ENCODE assay signal across 25 cellular contexts in genomic region chr15:62883938-62884479, GRCh38.
DNase-seq lines count a peak whose midpoint lies in the region; ATAC-seq, FAIRE-seq and TF ChIP-seq lines count a peak whose summit lies in the region.
"Had no signal": no experiment of that assay in that cellular context is flagged by ENCODE, and none has a peak within 500 bp of the region (broad histone marks: within the 10 kb centered on the region; RNA-seq: fewer than 3 reads in every experiment).

No MANE protein-coding gene starts in this region.

- TF ChIP-seq EP300 in stomach (IDR thresholded peaks at IDR 0.05) = no peak

- TF ChIP-seq POLR2A in stomach (IDR thresholded peaks at IDR 0.05) = peak in 1 of 4 donors; percentile 19

- H3K36me3 Mint-ChIP-seq in osteocyte (ENCODE audit: unreplicated experiment) = no peaks in the 10 kb centered on the region
- H3K36me3 Mint-ChIP-seq: natural killer cell treated with Interleukin-12 subunit alpha and Interleukin-12 subunit beta and Interleukin-15 and Interleukin-18, amount 100 ng/mL, for 72 hours had no signal

- FAIRE-seq in G401.6 (lab: Jason Lieb, UNC) = peak; percentile 99
- no peak for FAIRE-seq in small intestine (lab: Jason Lieb, UNC)

- H3K27me3 Mint-ChIP-seq in osteocyte (ENCODE audit: unreplicated experiment) = no peaks in the 10 kb centered on the region

- H3K27me3 ChIP-seq in stomach = no peaks in the 10 kb centered on the region
- no peaks in the 10 kb centered on the region for H3K27me3 ChIP-seq in small intestine (ENCODE audit: control insufficient read depth in 2 of 2, insufficient read depth in 2 of 2, low read length in 2 of 2)
- H3K27me3 ChIP-seq: BLaER1 treated with 17β-estradiol and CSF1 and Interleukin-3, amounts not matched to agents 10 nM and 100 nM; upper lobe of left lung had no signal

- WGBS in stomach, 5 donors = 64 to 83% (median 77%) methylated on average over 7 of the region's 7 CpGs
- 75 to 86% (median 81%) methylated on average over 7 of the region's 7 CpGs for WGBS in small intestine, 3 donors

- no peak overlapping the region for H3K27ac Mint-ChIP-seq in osteocyte (ENCODE audit: unreplicated experiment)
- H3K27ac Mint-ChIP-seq: activated naive CD8-positive, alpha-beta T cell treated with anti-CD3 and anti-CD28 coated beads, Interleukin-2, amount 50 U/mL, for 24 hours; activated T-helper 2 cell treated with anti-CD3 and anti-CD28 coated beads, Interferon-gamma antibody, Interleukin-2, Interleukin-4, amounts not matched to agents 10 μg/mL and 5 μg/mL and 100 μg/mL, durations not matched to agents 14 hours and 24 hours and 36 hours; dendritic cell treated with granulocyte-macrophage colony-stimulating factor and Interleukin-4, amounts not matched to agents 40 ng/mL and 50 ng/mL, for 4 days; natural killer cell treated with Interleukin-12 subunit alpha and Interleukin-12 subunit beta and Interleukin-15 and Interleukin-18, amount 100 ng/mL, for 72 hours; stimulated activated naive CD8-positive, alpha-beta T cell treated with anti-CD3 and anti-CD28 coated beads, Interleukin-15, amount 100 ng/mL, for 72 hours had no signal

- H3K9me3 ChIP-seq in stomach (no peaks in the 10 kb centered on the region), small intestine (ENCODE audit: control insufficient read depth, low read depth) (no peaks in the 10 kb centered on the region)
- H3K9me3 ChIP-seq: BLaER1 treated with 17β-estradiol and CSF1 and Interleukin-3, amounts not matched to agents 10 nM and 100 nM; upper lobe of left lung had no signal

- DNase-seq in amniotic epithelial cell (ENCODE audit: low read depth) (peak; percentile 47), fibroblast of villous mesenchyme (ENCODE audit: low read depth) (peak; percentile 98), stomach (no peak), osteocyte (ENCODE audit: extremely low spot score, unreplicated experiment) (no peak), small intestine (no peak), NCI-H1092 treated with DMSO at 0.1 percent for 48 hours (lab: John Stamatoyannopoulos, UW) (no peak)
- DNase-seq: activated CD8-positive, alpha-beta memory T cell treated with anti-CD3 and anti-CD28 coated beads, Interleukin-2, amount 50 U/mL, for 4 hours; activated naive CD8-positive, alpha-beta T cell treated with anti-CD3 and anti-CD28 coated beads, Interleukin-2, amount 50 U/mL, for 24 hours; glutamatergic neuron; mesenchymal stem cell; MM.1S; NCI-H2227 treated with DMSO at 0.1 percent for 48 hours; PC-9; stimulated activated CD4-positive, alpha-beta T cell treated with anti-CD3 and anti-CD28 coated beads, Interleukin-2, amount 100 ng/mL, for 48 hours; stimulated activated naive CD8-positive, alpha-beta T cell treated with anti-CD3 and anti-CD28 coated beads, Interleukin-15, amount 100 ng/mL, for 72 hours; T-helper 2 cell; upper lobe of left lung had no signal

- H3K36me3 ChIP-seq in stomach = no peaks in the 10 kb centered on the region
- no peaks in the 10 kb centered on the region for H3K36me3 ChIP-seq in small intestine (ENCODE audit: control insufficient read depth in 2 of 2, insufficient read depth in 2 of 2, low read length in 2 of 2)
- H3K36me3 ChIP-seq: BLaER1 treated with 17β-estradiol and CSF1 and Interleukin-3, amounts not matched to agents 10 nM and 100 nM; upper lobe of left lung had no signal

- H3K9me3 Mint-ChIP-seq in osteocyte (ENCODE audit: unreplicated experiment) = no peaks in the 10 kb centered on the region
- H3K9me3 Mint-ChIP-seq: activated naive CD8-positive, alpha-beta T cell treated with anti-CD3 and anti-CD28 coated beads, Interleukin-2, amount 50 U/mL, for 24 hours; activated T-helper 2 cell treated with anti-CD3 and anti-CD28 coated beads, Interferon-gamma antibody, Interleukin-2, Interleukin-4, amounts not matched to agents 10 μg/mL and 5 μg/mL and 100 μg/mL, durations not matched to agents 14 hours and 24 hours and 36 hours; dendritic cell treated with granulocyte-macrophage colony-stimulating factor and Interleukin-4, amounts not matched to agents 40 ng/mL and 50 ng/mL, for 4 days; natural killer cell treated with Interleukin-12 subunit alpha and Interleukin-12 subunit beta and Interleukin-15 and Interleukin-18, amount 100 ng/mL, for 72 hours; stimulated activated naive CD8-positive, alpha-beta T cell treated with anti-CD3 and anti-CD28 coated beads, Interleukin-15, amount 100 ng/mL, for 72 hours had no signal

- H3K4me3 Mint-ChIP-seq in osteocyte (ENCODE audit: unreplicated experiment) = no peak overlapping the region
- H3K4me3 Mint-ChIP-seq: activated naive CD8-positive, alpha-beta T cell treated with anti-CD3 and anti-CD28 coated beads, Interleukin-2, amount 50 U/mL, for 24 hours; dendritic cell treated with granulocyte-macrophage colony-stimulating factor and Interleukin-4, amounts not matched to agents 40 ng/mL and 50 ng/mL, for 4 days; natural killer cell treated with Interleukin-12 subunit alpha and Interleukin-12 subunit beta and Interleukin-15 and Interleukin-18, amount 100 ng/mL, for 72 hours; stimulated activated naive CD8-positive, alpha-beta T cell treated with anti-CD3 and anti-CD28 coated beads, Interleukin-15, amount 100 ng/mL, for 72 hours had no signal

- no peak for ATAC-seq in HG02885 (IDR thresholded peaks at IDR 0.05; ENCODE audit: poor library complexity, unreplicated experiment)
- ATAC-seq: activated naive CD8-positive, alpha-beta T cell treated with anti-CD3 and anti-CD28 coated beads, Interleukin-2, amount 50 U/mL, for 24 hours; natural killer cell treated with Interleukin-12 subunit alpha and Interleukin-12 subunit beta and Interleukin-15 and Interleukin-18, amount 100 ng/mL, for 72 hours; stimulated activated naive CD8-positive, alpha-beta T cell treated with anti-CD3 and anti-CD28 coated beads, Interleukin-15, amount 100 ng/mL, for 72 hours had no signal

- peaks cover 62% of the 10 kb centered on the region for H3K4me1 Mint-ChIP-seq in osteocyte (ENCODE audit: unreplicated experiment)

- H3K4me1 ChIP-seq in stomach = peaks cover 11 to 35% (median 22%) of the 10 kb centered on the region in 4 donors
- no peaks in the 10 kb centered on the region for H3K4me1 ChIP-seq in small intestine (ENCODE audit: control insufficient read depth in 2 of 2, insufficient read depth in 1 of 2, low read depth in 1 of 2, low read length in 1 of 2)
- H3K4me1 ChIP-seq: parathyroid adenoma had no signal

- intact Hi-C loops in stomach (cut with DNase I; ENCODE audit: low total_unique reads) = no loop called here

- TF ChIP-seq CTCF in fibroblast of villous mesenchyme (IDR thresholded peaks at IDR 0.05; ENCODE audit: insufficient read depth, low read depth, low read length) (peak; percentile 16), stomach (IDR thresholded peaks at IDR 0.05) (no peak), osteocyte (IDR thresholded peaks at IDR 0.05) (no peak)

- H3K4me3 ChIP-seq in fibroblast of villous mesenchyme (ENCODE audit: low read depth, low read length) = no peak overlapping the region
- H3K4me3 ChIP-seq in stomach = peak overlapping the region in 1 of 4 donors; percentile 24
- no peak overlapping the region for H3K4me3 ChIP-seq in small intestine (ENCODE audit: low read depth in 1 of 2, low read length in 2 of 2)
- H3K4me3 ChIP-seq: BLaER1 treated with 17β-estradiol and CSF1 and Interleukin-3, amounts not matched to agents 10 nM and 100 nM; PC-9; upper lobe of left lung had no signal

- H3K27ac ChIP-seq in stomach (peak overlapping the region in 4 of 5 donors; percentile 25 to 86 (median 60)), small intestine (ENCODE audit: low read depth in 1 of 2, low read length in 1 of 2) (no peak overlapping the region)
- H3K27ac ChIP-seq: BLaER1 treated with 17β-estradiol and CSF1 and Interleukin-3, amounts not matched to agents 10 nM and 100 nM; parathyroid adenoma; PC-9; upper lobe of left lung; VCaP had no signal

Comparison
In these comparisons a context has a peak if more than half of its experiments do, and no peak if none do; other contexts are left out.
1. DNase-seq: peak in amniotic epithelial cell (single experiment) and fibroblast of villous mesenchyme (single experiment); none in stomach (single experiment), osteocyte (single experiment), small intestine (single experiment) and NCI-H1092 treated with DMSO at 0.1 percent for 48 hours (single experiment).
2. H3K27ac ChIP-seq: peak in stomach (4 of 5); none in small intestine (0 of 2).